ENCODE assay signal across 8 cellular contexts in the genomic region with DNA sequence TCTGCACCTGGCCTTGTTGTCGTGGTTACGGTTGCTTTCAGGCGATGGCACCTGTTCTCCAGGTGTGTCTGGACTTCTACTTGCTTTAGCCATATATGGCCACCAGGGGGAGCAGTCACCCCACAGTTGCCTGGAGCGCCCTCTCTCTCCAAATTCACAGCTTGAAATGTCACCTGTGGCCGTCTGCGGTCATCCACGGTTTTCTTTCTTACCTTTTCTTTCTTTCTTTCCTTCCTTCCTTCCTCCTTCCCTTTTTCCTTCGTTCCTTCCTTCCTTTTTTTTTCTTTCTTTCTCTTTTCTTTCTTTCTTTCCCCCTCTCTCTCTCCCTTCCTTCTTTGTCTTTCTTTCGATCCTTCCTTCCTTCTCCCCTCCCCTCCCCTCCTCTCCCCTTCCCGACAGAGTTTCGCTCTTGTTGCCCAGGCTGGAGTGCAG.
DNase-seq lines count a peak whose midpoint lies in the region; ATAC-seq and TF ChIP-seq lines count a peak whose summit lies in the region.

No MANE protein-coding gene starts in this region.

- no peaks in the 10 kb centered on the region for H3K27me3 ChIP-seq in esophagus muscularis mucosa
- H3K27me3 ChIP-seq in transverse colon, result no peaks in the 10 kb centered on the region

- in situ Hi-C loops in GM13977 (cut with MboI; ENCODE audit: low pct_unique_long_range_greater_than_20kb, low sequenced_read_pairs, unreplicated experiment) (no loop called here), transverse colon (cut with MboI; ENCODE audit: low pct_ligation_motif_present in 1 of 4, low pct_unique_long_range_greater_than_20kb in 1 of 4, low sequenced_read_pairs in 3 of 4) (no loop called here)

- H3K27ac ChIP-seq in esophagus muscularis mucosa (replicated peaks in 1 of 4) (no peak overlapping the region), transverse colon (no peak overlapping the region)

- no peaks in the 10 kb centered on the region for H3K27me3 Mint-ChIP-seq in osteocyte (ENCODE audit: unreplicated experiment)

- 46% methylated on average over 11 of the region's 11 CpGs for WGBS in esophagus muscularis mucosa
- WGBS in transverse colon (ENCODE audit: low coverage in 1 of 2), 2 donors, result 23 to 30% methylated on average over 8 to 11 of the region's 11 CpGs

- H3K9me3 ChIP-seq in esophagus muscularis mucosa (no peaks in the 10 kb centered on the region), transverse colon (no peaks in the 10 kb centered on the region)

- intact Hi-C loops in esophagus muscularis mucosa (cut with DNase I), result no loop called here
- intact Hi-C loops in transverse colon (cut with DNase I; ENCODE audit: low total_unique reads), result no loop called here

- H3K36me3 ChIP-seq in esophagus muscularis mucosa (peaks cover 4 to 21% (median 12%) of the 10 kb centered on the region in 4 donors), transverse colon (no peaks in the 10 kb centered on the region)

- TF ChIP-seq EP300 in esophagus muscularis mucosa (IDR thresholded peaks at IDR 0.05) (no peak), transverse colon (IDR thresholded peaks at IDR 0.05; ENCODE audit: low read depth) (no peak)

- H3K36me3 Mint-ChIP-seq in osteocyte (ENCODE audit: unreplicated experiment), result peaks cover 10% of the 10 kb centered on the region

- ATAC-seq in HG03103 (IDR thresholded peaks at IDR 0.05; ENCODE audit: low read depth, unreplicated experiment), result peak; percentile 56
- no peak for ATAC-seq in GM19035 (IDR thresholded peaks at IDR 0.05; ENCODE audit: unreplicated experiment)

- H3K4me3 ChIP-seq in esophagus muscularis mucosa (no peak overlapping the region), transverse colon (no peak overlapping the region)

- DNase-seq in GM13977 (ENCODE audit: low spot score) (peak; percentile 58), NCI-H774 (lab: John Stamatoyannopoulos, UW) (peak; percentile 88), esophagus muscularis mucosa (ENCODE audit: extremely low spot score) (no peak), osteocyte (ENCODE audit: extremely low spot score, unreplicated experiment) (peak; percentile 71), transverse colon (peak; percentile 75)
- DNase-seq in activated CD8-positive, alpha-beta memory T cell treated with anti-CD3 and anti-CD28 coated beads, Interleukin-2, amount 50 U/mL, for 24 hours (ENCODE audit: extremely low read depth), result peak; percentile 12

- TF ChIP-seq POLR2A in esophagus muscularis mucosa (IDR thresholded peaks at IDR 0.05; ENCODE audit: low read depth) (no peak), transverse colon (IDR thresholded peaks at IDR 0.05) (no peak)

- peak; percentile 74 for TF ChIP-seq CTCF in GM13977 (IDR thresholded peaks at IDR 0.05; ENCODE audit: extremely low read depth, insufficient read depth, missing control alignments)
- TF ChIP-seq CTCF in esophagus muscularis mucosa (IDR thresholded peaks at IDR 0.05), result peak; percentile 69 to 79 (median 70)
- TF ChIP-seq CTCF in osteocyte (IDR thresholded peaks at IDR 0.05), result peak; percentile 83
- TF ChIP-seq CTCF in transverse colon (IDR thresholded peaks at IDR 0.05), result peak; percentile 48 to 82 (median 76)

- H3K27ac Mint-ChIP-seq in osteocyte (ENCODE audit: unreplicated experiment), result no peak overlapping the region

- H3K4me1 ChIP-seq in esophagus muscularis mucosa (no peaks in the 10 kb centered on the region), transverse colon (no peaks in the 10 kb centered on the region)

- no peaks in the 10 kb centered on the region for H3K4me1 Mint-ChIP-seq in osteocyte (ENCODE audit: unreplicated experiment)

- H3K9me3 Mint-ChIP-seq in osteocyte (ENCODE audit: unreplicated experiment), result no peaks in the 10 kb centered on the region

- no peak overlapping the region for H3K4me3 Mint-ChIP-seq in osteocyte (ENCODE audit: unreplicated experiment)
